28 cellular contexts compared by ENCODE assay signal in the genomic region with DNA sequence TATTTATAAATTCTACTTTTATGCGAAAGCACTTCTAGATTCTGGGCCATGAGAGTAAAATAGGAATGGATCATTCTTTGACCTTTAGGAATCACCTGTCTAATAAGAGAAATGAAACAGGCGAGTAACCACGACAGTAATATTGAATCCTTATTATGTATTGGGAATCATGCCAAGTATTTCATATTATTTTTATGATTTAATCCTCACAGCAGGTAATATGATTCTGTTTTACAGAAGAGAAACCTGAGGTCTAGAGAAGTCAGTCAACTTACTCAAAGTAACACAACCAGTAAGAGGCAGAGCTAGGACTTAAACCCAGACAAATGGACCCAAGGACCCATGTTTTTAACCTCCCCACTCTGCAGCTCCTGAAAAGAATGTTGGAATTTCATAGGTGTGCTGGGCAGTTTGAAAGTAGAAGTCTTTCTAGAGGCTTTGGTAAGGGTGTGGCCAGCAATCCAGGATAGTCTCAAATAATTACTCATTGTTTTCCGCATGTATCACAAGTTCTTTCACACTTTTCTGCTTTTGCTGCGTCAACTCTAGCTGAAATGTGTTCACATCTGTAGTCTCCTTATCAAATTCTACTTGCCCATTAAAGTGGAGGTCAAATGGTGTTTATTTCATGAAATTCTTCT.
A peak's percentile ranks its signal among the peaks of the same experiment; 100 is the strongest.
DNase-seq lines count a peak whose midpoint lies in the region; ATAC-seq and TF ChIP-seq lines count a peak whose summit lies in the region.
"Had no signal": no experiment of that assay in that cellular context is flagged by ENCODE, and none has a peak within 500 bp of the region (broad histone marks: within the 10 kb centered on the region; RNA-seq: fewer than 3 reads in every experiment).

No MANE protein-coding gene starts in this region.

- TF ChIP-seq POLR2A in transverse colon (IDR thresholded peaks at IDR 0.05) = no peak

- H3K9ac ChIP-seq in mammary epithelial cell (ENCODE audit: insufficient read depth, low read length) = peak overlapping the region; percentile 38

- H3K79me2 ChIP-seq in mammary epithelial cell (ENCODE audit: insufficient read depth, low read length) = no peaks in the 10 kb centered on the region

- H3K4me3 ChIP-seq in mammary epithelial cell (replicated peaks in 1 of 3; ENCODE audit: insufficient read depth in 1 of 3, low read depth in 2 of 3, low read length in 3 of 3) (no peak overlapping the region), transverse colon (no peak overlapping the region)
- H3K4me3 ChIP-seq: cardiac muscle cell, lower lobe of right lung had no signal

- H2AFZ ChIP-seq in mammary epithelial cell (ENCODE audit: low read depth, low read length) = peak overlapping the region; percentile 33

- peak overlapping the region; percentile 37 for H3K4me2 ChIP-seq in mammary epithelial cell (ENCODE audit: insufficient read depth, low read depth, low read length)

- no peak for TF ChIP-seq EP300 in transverse colon (IDR thresholded peaks at IDR 0.05; ENCODE audit: low read depth)

- 52% methylated on average over 5 of the region's 5 CpGs for WGBS in mammary epithelial cell (ENCODE audit: low coverage, missing lambda C conversion rate)
- 64 to 76% methylated on average over 5 of the region's 5 CpGs for WGBS in transverse colon (ENCODE audit: low coverage in 1 of 2), 2 donors

- intact Hi-C loops in mammary epithelial cell (cut with micrococcal nuclease) (no loop called here), transverse colon (cut with DNase I; ENCODE audit: low total_unique reads) (no loop called here)

- H3K9me3 ChIP-seq in mammary epithelial cell (replicated peaks; ENCODE audit: insufficient read depth, low read length) = no peaks in the 10 kb centered on the region
- no peaks in the 10 kb centered on the region for H3K9me3 ChIP-seq in transverse colon
- H3K9me3 ChIP-seq: lower lobe of right lung had no signal

- H3K4me1 ChIP-seq in mammary epithelial cell (ENCODE audit: insufficient read depth, low read length) (peaks cover 36% of the 10 kb centered on the region), transverse colon (peaks cover 10 to 32% (median 16%) of the 10 kb centered on the region in 4 donors)

- H3K27ac ChIP-seq in mammary epithelial cell (ENCODE audit: insufficient read depth, low read depth, low read length) (peak overlapping the region; percentile 88), transverse colon (peak overlapping the region; percentile 60 to 74 (median 68))
- H3K27ac ChIP-seq: 22Rv1, cardiac muscle cell, lower lobe of right lung had no signal

- DNase-seq in NCI-H1105 treated with DMSO at 0.1 percent for 48 hours (lab: John Stamatoyannopoulos, UW) = peak; percentile 11
- DNase-seq in NCI-H1105 (lab: John Stamatoyannopoulos, UW) = no peak
- peak; percentile 72 for DNase-seq in mammary epithelial cell
- DNase-seq in kidney tubule cell (ENCODE audit: low spot score) = peak; percentile 14
- no peak for DNase-seq in transverse colon
- no peak for DNase-seq in NCI-H1092 (lab: John Stamatoyannopoulos, UW)
- DNase-seq in T-helper 9 cell = no peak
- DNase-seq: activated CD4-positive, alpha-beta T cell treated with anti-CD3 and anti-CD28 coated beads, Interleukin-2, amount 10 ng/mL, durations not matched to agents 7 days and 5 days; activated gamma-delta T cell; activated naive CD8-positive, alpha-beta T cell treated with anti-CD3 and anti-CD28 coated beads, Interleukin-2, amount 10 ng/mL, durations not matched to agents 7 days and 5 days; activated T-cell treated with anti-CD3 and anti-CD28 coated beads, Interleukin-2, amount 50 U/mL, for 1 hour; aorta; cortex of kidney; DND-41; effector memory CD4-positive, alpha-beta T cell; erythroblast; GF-D8; lower lobe of right lung; NCI-H1694 treated with DMSO at 0.1 percent for 48 hours; NCI-H2171; NK-92 treated with Interleukin-12 subunit alpha and Interleukin-12 subunit beta, amount 100 ng/mL, for 24 hours; SHP77; stimulated activated naive B cell treated with anti-CD40 and anti-IgM and Interleukin-4, amounts not matched to agents 10 μg/mL and 1 μg/mL and 100 μg/mL, for 72 hours had no signal

- dilution Hi-C loops in mammary epithelial cell (cut with HindIII; ENCODE audit: low sequenced_read_pairs) = loop anchor here (5.0 kb wide), 1 partner anchor 39 kb away; no protein-coding TSS in a partner anchor

- in situ Hi-C loops in mammary epithelial cell (cut with MboI; ENCODE audit: low sequenced_read_pairs in 2 of 2) = no loop called here
- in situ Hi-C loops in transverse colon (cut with MboI; ENCODE audit: low pct_ligation_motif_present in 1 of 4, low pct_unique_long_range_greater_than_20kb in 1 of 4, low sequenced_read_pairs in 3 of 4) = no loop called here

- CTCF ChIA-PET in mammary epithelial cell (lab: Charles Lee; ENCODE audit: low non-redundant PET) = no interaction called here

- no peak for ATAC-seq in HG03354 (IDR thresholded peaks at IDR 0.05; ENCODE audit: poor library complexity, severe bottlenecking, unreplicated experiment)
- ATAC-seq: lower lobe of right lung; natural killer cell treated with Interleukin-12 subunit alpha and Interleukin-12 subunit beta and Interleukin-15 and Interleukin-18, amount 100 ng/mL, for 72 hours; stimulated activated naive B cell treated with anti-CD40 and anti-IgM and Interleukin-4, amounts not matched to agents 10 μg/mL and 1 μg/mL and 100 μg/mL, for 72 hours; WTC11 had no signal

- H4K20me1 ChIP-seq in mammary epithelial cell (ENCODE audit: insufficient read depth, low read length) = no peaks in the 10 kb centered on the region

- TF ChIP-seq CTCF in mammary epithelial cell (conservative IDR thresholded peaks at IDR 0.05 in 1 of 2, IDR thresholded peaks at IDR 0.05 in 1 of 2; ENCODE audit: extremely low read depth in 1 of 2, insufficient read depth in 1 of 2, low read depth in 1 of 2, low read length in 2 of 2) (no peak), transverse colon (IDR thresholded peaks at IDR 0.05) (no peak)

- H3K36me3 ChIP-seq in mammary epithelial cell (ENCODE audit: insufficient read depth, low read length) (no peaks in the 10 kb centered on the region), transverse colon (no peaks in the 10 kb centered on the region)
- H3K36me3 ChIP-seq: cardiac muscle cell, lower lobe of right lung had no signal

- TSS peak; percentile 82 for BruUV-seq in mammary epithelial cell (replicated peaks; lab: Mats Ljungman, UMichigan)

- H3K27me3 ChIP-seq in mammary epithelial cell (ENCODE audit: insufficient read depth, low read length) (no peaks in the 10 kb centered on the region), transverse colon (no peaks in the 10 kb centered on the region)
- H3K27me3 ChIP-seq: cardiac muscle cell had no signal

Comparison
In these comparisons a context has a peak if more than half of its experiments do, and no peak if none do; other contexts are left out.
1. DNase-seq: peak in NCI-H1105 treated with DMSO at 0.1 percent for 48 hours (single experiment), mammary epithelial cell (single experiment) and kidney tubule cell (single experiment); none in NCI-H1105 (single experiment), transverse colon (single experiment), NCI-H1092 (single experiment) and T-helper 9 cell (single experiment).